ENCODE assay signal across 2 cellular contexts in the genomic region with DNA sequence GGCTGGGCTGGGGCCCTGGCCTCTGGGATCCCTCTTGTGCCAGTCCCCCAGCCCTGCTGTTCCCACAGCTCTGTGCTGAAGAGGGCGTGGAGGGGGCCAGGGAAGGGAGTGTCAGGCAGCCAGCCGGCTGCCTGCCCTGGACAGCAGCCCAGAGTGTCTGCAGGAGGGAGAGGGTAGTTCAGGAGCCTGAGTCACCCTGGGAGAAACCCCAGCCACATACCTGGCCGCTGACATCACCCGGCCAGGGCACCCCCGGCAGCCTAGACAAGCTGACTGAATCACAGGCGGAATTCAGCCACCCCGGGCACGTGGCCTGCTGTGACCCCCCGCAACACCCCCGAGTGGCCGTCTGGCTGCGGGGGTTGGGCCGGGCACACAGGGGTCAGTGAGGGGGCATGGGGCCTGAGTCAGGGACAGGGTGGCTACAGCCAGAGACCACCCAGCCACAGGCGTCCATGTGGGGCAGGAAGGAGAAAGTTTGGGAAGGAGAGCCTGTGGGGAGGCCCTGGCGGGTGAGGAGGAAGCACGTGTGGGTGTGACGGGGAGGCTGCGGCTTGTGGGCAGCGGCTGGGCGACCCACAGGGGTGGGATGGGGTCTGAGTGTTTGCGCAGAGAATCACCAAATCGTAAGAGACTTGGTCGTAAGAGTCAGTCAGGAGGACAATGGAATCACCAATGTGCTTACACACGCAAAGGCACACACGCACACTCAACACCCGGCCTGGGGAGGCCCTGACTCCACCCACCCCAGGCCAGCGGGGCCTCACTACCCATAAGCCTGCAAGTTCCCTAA.
TF ChIP-seq lines count a peak whose summit lies in the region.

No MANE protein-coding gene starts in this region.

TF ChIP-seq in SK-N-SH treated with all-trans-retinoic acid at 6 μM for 48 hours, 23 proteins besides CTCF, POLR2A, EP300 and RAD21:
- TF ChIP-seq, protein P1, sequence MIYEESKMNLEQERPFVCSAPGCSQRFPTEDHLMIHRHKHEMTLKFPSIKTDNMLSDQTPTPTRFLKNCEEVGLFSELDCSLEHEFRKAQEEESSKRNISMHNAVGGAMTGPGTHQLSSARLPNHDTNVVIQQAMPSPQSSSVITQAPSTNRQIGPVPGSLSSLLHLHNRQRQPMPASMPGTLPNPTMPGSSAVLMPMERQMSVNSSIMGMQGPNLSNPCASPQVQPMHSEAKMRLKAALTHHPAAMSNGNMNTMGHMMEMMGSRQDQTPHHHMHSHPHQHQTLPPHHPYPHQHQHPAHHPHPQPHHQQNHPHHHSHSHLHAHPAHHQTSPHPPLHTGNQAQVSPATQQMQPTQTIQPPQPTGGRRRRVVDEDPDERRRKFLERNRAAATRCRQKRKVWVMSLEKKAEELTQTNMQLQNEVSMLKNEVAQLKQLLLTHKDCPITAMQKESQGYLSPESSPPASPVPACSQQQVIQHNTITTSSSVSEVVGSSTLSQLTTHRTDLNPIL (CRISPR knock-in tag; IDR thresholded peaks at IDR 0.05; ENCODE audit: low read depth), result peak; percentile 90
- TF ChIP-seq, protein P2, sequence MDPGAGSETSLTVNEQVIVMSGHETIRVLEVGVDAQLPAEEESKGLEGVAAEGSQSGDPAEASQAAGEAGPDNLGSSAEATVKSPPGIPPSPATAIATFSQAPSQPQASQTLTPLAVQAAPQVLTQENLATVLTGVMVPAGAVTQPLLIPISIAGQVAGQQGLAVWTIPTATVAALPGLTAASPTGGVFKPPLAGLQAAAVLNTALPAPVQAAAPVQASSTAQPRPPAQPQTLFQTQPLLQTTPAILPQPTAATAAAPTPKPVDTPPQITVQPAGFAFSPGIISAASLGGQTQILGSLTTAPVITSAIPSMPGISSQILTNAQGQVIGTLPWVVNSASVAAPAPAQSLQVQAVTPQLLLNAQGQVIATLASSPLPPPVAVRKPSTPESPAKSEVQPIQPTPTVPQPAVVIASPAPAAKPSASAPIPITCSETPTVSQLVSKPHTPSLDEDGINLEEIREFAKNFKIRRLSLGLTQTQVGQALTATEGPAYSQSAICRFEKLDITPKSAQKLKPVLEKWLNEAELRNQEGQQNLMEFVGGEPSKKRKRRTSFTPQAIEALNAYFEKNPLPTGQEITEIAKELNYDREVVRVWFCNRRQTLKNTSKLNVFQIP (CRISPR knock-in tag; IDR thresholded peaks at IDR 0.05; ENCODE audit: borderline replicate concordance, low read depth), result no peak
- TF ChIP-seq CSDC2 (CRISPR knock-in tag; IDR thresholded peaks at IDR 0.05) (peak; percentile 85; the same call in 1 of the 2 replicates), SNAI2 (CRISPR knock-in tag; IDR thresholded peaks at IDR 0.05) (0 out of 2 replicates have a peak, but pooled peaks have one; percentile 37), ZFP30 (CRISPR knock-in tag; IDR thresholded peaks at IDR 0.05) (no peak; the same call in 1 of the 2 replicates), ZFP3 (CRISPR knock-in tag; IDR thresholded peaks at IDR 0.05) (peak; percentile 90), ISL1 (CRISPR knock-in tag; IDR thresholded peaks at IDR 0.05) (no peak), ZNF70 (CRISPR knock-in tag; IDR thresholded peaks at IDR 0.05) (0 out of 2 replicates have a peak, but pooled peaks have one; percentile 13), TOX (CRISPR knock-in tag; IDR thresholded peaks at IDR 0.05; ENCODE audit: borderline replicate concordance) (no peak)
- TF ChIP-seq, protein P3, sequence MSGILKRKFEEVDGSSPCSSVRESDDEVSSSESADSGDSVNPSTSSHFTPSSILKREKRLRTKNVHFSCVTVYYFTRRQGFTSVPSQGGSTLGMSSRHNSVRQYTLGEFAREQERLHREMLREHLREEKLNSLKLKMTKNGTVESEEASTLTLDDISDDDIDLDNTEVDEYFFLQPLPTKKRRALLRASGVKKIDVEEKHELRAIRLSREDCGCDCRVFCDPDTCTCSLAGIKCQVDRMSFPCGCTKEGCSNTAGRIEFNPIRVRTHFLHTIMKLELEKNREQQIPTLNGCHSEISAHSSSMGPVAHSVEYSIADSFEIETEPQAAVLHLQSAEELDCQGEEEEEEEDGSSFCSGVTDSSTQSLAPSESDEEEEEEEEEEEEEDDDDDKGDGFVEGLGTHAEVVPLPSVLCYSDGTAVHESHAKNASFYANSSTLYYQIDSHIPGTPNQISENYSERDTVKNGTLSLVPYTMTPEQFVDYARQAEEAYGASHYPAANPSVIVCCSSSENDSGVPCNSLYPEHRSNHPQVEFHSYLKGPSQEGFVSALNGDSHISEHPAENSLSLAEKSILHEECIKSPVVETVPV (CRISPR knock-in tag; IDR thresholded peaks at IDR 0.05), result no peak
- TF ChIP-seq, protein P4, sequence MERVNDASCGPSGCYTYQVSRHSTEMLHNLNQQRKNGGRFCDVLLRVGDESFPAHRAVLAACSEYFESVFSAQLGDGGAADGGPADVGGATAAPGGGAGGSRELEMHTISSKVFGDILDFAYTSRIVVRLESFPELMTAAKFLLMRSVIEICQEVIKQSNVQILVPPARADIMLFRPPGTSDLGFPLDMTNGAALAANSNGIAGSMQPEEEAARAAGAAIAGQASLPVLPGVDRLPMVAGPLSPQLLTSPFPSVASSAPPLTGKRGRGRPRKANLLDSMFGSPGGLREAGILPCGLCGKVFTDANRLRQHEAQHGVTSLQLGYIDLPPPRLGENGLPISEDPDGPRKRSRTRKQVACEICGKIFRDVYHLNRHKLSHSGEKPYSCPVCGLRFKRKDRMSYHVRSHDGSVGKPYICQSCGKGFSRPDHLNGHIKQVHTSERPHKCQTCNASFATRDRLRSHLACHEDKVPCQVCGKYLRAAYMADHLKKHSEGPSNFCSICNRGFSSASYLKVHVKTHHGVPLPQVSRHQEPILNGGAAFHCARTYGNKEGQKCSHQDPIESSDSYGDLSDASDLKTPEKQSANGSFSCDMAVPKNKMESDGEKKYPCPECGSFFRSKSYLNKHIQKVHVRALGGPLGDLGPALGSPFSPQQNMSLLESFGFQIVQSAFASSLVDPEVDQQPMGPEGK (CRISPR knock-in tag; IDR thresholded peaks at IDR 0.05; ENCODE audit: borderline replicate concordance), result peak; percentile 92

TF ChIP-seq in GM12878, 131 proteins besides CTCF, POLR2A, EP300 and RAD21 (continues in another document):
- TF ChIP-seq, protein P5, sequence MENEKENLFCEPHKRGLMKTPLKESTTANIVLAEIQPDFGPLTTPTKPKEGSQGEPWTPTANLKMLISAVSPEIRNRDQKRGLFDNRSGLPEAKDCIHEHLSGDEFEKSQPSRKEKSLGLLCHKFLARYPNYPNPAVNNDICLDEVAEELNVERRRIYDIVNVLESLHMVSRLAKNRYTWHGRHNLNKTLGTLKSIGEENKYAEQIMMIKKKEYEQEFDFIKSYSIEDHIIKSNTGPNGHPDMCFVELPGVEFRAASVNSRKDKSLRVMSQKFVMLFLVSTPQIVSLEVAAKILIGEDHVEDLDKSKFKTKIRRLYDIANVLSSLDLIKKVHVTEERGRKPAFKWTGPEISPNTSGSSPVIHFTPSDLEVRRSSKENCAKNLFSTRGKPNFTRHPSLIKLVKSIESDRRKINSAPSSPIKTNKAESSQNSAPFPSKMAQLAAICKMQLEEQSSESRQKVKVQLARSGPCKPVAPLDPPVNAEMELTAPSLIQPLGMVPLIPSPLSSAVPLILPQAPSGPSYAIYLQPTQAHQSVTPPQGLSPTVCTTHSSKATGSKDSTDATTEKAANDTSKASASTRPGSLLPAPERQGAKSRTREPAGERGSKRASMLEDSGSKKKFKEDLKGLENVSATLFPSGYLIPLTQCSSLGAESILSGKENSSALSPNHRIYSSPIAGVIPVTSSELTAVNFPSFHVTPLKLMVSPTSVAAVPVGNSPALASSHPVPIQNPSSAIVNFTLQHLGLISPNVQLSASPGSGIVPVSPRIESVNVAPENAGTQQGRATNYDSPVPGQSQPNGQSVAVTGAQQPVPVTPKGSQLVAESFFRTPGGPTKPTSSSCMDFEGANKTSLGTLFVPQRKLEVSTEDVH (IDR thresholded peaks at IDR 0.05; ENCODE audit: low read depth, partially characterized antibody), result no peak
- TF ChIP-seq EGR1 (IDR thresholded peaks at IDR 0.05; ENCODE audit: borderline replicate concordance in 1 of 2, low read depth in 2 of 2, low read length in 2 of 2) (no peak), SUPT20H (IDR thresholded peaks at IDR 0.05; ENCODE audit: borderline replicate concordance, control insufficient read depth, low read depth, low read length) (no peak), ESRRA (IDR thresholded peaks at IDR 0.05; ENCODE audit: low read length) (no peak), ZNF274 (IDR thresholded peaks at IDR 0.05; ENCODE audit: insufficient read depth, insufficient read length) (no peak), SREBF1 (IDR thresholded peaks at IDR 0.05; ENCODE audit: low read length) (no peak), MYC (IDR thresholded peaks at IDR 0.05; ENCODE audit: insufficient read depth, insufficient read length, insufficient replicate concordance, low read length, severe bottlenecking) (no peak), SIX5 (IDR thresholded peaks at IDR 0.05; ENCODE audit: low read depth, low read length, severe bottlenecking) (no peak), JUNB (IDR thresholded peaks at IDR 0.05) (peak; percentile 66), SRF (IDR thresholded peaks at IDR 0.05; ENCODE audit: low read depth in 2 of 2, low read length in 2 of 2) (no peak), MYB (IDR thresholded peaks at IDR 0.05; ENCODE audit: borderline replicate concordance, low read depth, low read length) (no peak), FOS (IDR thresholded peaks at IDR 0.05; ENCODE audit: borderline replicate concordance, extremely low read depth, insufficient read length) (no peak), POLR2AphosphoS2 (IDR thresholded peaks at IDR 0.05; ENCODE audit: low read depth, low read length) (no peak), BHLHE40 (IDR thresholded peaks at IDR 0.05; ENCODE audit: borderline replicate concordance in 1 of 2, low read depth in 2 of 2, low read length in 1 of 2) (peak; percentile 74 to 90), TCF7 (IDR thresholded peaks at IDR 0.05; ENCODE audit: borderline replicate concordance) (no peak), SP1 (IDR thresholded peaks at IDR 0.05; ENCODE audit: low read depth, low read length) (no peak), NR2F1 (conservative IDR thresholded peaks at IDR 0.05) (no peak), NFYA (IDR thresholded peaks at IDR 0.05; ENCODE audit: borderline replicate concordance, low read depth, low read length) (no peak), LARP7 (IDR thresholded peaks at IDR 0.05) (no peak), KAT2A (conservative IDR thresholded peaks at IDR 0.05; ENCODE audit: control insufficient read depth, low read depth, low read length) (no peak), BMI1 (IDR thresholded peaks at IDR 0.05; ENCODE audit: borderline replicate concordance) (no peak), DPF2 (IDR thresholded peaks at IDR 0.05) (no peak)
- TF ChIP-seq, protein P6, sequence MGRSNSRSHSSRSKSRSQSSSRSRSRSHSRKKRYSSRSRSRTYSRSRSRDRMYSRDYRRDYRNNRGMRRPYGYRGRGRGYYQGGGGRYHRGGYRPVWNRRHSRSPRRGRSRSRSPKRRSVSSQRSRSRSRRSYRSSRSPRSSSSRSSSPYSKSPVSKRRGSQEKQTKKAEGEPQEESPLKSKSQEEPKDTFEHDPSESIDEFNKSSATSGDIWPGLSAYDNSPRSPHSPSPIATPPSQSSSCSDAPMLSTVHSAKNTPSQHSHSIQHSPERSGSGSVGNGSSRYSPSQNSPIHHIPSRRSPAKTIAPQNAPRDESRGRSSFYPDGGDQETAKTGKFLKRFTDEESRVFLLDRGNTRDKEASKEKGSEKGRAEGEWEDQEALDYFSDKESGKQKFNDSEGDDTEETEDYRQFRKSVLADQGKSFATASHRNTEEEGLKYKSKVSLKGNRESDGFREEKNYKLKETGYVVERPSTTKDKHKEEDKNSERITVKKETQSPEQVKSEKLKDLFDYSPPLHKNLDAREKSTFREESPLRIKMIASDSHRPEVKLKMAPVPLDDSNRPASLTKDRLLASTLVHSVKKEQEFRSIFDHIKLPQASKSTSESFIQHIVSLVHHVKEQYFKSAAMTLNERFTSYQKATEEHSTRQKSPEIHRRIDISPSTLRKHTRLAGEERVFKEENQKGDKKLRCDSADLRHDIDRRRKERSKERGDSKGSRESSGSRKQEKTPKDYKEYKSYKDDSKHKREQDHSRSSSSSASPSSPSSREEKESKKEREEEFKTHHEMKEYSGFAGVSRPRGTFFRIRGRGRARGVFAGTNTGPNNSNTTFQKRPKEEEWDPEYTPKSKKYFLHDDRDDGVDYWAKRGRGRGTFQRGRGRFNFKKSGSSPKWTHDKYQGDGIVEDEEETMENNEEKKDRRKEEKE (IDR thresholded peaks at IDR 0.05), result no peak
- TF ChIP-seq, protein P7, sequence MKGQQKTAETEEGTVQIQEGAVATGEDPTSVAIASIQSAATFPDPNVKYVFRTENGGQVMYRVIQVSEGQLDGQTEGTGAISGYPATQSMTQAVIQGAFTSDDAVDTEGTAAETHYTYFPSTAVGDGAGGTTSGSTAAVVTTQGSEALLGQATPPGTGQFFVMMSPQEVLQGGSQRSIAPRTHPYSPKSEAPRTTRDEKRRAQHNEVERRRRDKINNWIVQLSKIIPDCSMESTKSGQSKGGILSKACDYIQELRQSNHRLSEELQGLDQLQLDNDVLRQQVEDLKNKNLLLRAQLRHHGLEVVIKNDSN (IDR thresholded peaks at IDR 0.05; ENCODE audit: borderline replicate concordance, extremely low read length, insufficient read depth, low read depth, low read length), result peak; percentile 64
- TF ChIP-seq, protein P8, sequence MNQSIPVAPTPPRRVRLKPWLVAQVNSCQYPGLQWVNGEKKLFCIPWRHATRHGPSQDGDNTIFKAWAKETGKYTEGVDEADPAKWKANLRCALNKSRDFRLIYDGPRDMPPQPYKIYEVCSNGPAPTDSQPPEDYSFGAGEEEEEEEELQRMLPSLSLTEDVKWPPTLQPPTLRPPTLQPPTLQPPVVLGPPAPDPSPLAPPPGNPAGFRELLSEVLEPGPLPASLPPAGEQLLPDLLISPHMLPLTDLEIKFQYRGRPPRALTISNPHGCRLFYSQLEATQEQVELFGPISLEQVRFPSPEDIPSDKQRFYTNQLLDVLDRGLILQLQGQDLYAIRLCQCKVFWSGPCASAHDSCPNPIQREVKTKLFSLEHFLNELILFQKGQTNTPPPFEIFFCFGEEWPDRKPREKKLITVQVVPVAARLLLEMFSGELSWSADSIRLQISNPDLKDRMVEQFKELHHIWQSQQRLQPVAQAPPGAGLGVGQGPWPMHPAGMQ (IDR thresholded peaks at IDR 0.05; ENCODE audit: borderline replicate concordance), result no peak
- TF ChIP-seq, protein P9, sequence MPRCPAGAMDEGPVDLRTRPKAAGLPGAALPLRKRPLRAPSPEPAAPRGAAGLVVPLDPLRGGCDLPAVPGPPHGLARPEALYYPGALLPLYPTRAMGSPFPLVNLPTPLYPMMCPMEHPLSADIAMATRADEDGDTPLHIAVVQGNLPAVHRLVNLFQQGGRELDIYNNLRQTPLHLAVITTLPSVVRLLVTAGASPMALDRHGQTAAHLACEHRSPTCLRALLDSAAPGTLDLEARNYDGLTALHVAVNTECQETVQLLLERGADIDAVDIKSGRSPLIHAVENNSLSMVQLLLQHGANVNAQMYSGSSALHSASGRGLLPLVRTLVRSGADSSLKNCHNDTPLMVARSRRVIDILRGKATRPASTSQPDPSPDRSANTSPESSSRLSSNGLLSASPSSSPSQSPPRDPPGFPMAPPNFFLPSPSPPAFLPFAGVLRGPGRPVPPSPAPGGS (IDR thresholded peaks at IDR 0.05; ENCODE audit: borderline replicate concordance, insufficient read depth, low read depth, low read length, poor library complexity, severe bottlenecking), result no peak
- TF ChIP-seq, protein P10, sequence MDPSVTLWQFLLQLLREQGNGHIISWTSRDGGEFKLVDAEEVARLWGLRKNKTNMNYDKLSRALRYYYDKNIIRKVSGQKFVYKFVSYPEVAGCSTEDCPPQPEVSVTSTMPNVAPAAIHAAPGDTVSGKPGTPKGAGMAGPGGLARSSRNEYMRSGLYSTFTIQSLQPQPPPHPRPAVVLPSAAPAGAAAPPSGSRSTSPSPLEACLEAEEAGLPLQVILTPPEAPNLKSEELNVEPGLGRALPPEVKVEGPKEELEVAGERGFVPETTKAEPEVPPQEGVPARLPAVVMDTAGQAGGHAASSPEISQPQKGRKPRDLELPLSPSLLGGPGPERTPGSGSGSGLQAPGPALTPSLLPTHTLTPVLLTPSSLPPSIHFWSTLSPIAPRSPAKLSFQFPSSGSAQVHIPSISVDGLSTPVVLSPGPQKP (IDR thresholded peaks at IDR 0.05; ENCODE audit: low read depth, low read length), result no peak
